In the genomic region with DNA sequence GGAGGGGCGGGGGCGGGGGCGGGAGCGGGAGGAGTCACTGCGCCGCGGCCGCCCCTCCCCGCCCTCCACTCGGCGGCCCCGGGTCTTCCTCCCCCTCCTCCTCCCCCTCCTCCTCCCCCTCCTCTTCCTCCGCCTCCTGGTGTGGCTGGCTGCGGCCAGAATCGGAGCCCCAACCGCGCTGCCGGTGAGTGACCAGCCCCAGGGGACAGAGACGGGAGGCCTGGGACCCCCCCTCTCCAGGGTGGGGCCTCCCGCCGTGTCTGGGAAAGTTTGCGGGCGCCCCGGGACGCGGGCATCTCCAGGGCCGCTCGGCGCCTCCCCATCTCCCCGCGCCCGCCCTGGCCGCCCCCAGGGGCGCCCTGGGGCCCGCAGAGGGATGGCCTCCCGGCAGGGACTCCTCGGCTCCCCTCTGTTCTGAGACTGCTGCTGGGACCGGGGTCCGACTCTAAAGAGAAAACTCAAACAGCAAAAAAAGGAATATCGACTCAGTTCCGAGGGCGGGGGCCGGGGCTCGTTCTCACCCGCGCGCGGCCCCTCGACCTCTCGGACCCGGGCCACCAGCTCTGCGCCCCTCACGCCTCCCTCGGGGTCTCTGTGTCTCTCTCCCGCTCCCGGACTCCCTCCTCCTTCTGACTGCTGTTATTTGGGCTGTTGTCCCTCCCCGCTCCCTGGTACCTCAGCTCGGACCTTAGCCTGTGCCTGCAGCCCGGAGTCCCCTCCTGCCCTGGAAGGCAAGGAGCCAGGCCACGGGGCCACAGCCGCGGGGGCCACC, we compare ENCODE assay signal across 8 cellular contexts.
A peak's percentile ranks its signal among the peaks of the same experiment; 100 is the strongest.
DNase-seq lines count a peak whose midpoint lies in the region.

A gene with protein sequence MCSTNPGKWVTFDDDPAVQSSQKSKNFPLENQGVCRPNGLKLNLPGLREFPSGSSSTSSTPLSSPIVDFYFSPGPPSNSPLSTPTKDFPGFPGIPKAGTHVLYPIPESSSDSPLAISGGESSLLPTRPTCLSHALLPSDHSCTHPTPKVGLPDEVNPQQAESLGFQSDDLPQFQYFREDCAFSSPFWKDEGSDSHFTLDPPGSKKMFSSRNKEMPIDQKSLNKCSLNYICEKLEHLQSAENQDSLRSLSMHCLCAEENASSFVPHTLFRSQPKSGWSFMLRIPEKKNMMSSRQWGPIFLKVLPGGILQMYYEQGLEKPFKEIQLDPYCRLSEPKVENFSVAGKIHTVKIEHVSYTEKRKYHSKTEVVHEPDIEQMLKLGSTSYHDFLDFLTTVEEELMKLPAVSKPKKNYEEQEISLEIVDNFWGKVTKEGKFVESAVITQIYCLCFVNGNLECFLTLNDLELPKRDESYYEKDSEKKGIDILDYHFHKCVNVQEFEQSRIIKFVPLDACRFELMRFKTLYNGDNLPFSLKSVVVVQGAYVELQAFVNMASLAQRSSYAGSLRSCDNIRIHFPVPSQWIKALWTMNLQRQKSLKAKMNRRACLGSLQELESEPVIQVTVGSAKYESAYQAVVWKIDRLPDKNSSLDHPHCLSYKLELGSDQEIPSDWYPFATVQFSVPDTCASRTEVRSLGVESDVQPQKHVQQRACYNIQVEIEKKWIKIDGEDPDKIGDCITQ (plus strand): TSS at position 122 of the 772 bp plus-strand sequence. CDS start 50,480 bp downstream, outside the sequence.

- no peaks in the 10 kb centered on the region for H3K27me3 ChIP-seq in endocrine pancreas (ENCODE audit: control insufficient read depth, insufficient read depth, low read length)

- DNase-seq in NCI-H2081 (lab: John Stamatoyannopoulos, UW) (peak; percentile 2 to 12), NCI-H2081 treated with DMSO at 0.1 percent for 48 hours (lab: John Stamatoyannopoulos, UW) (no peak), HK-2 (ENCODE audit: unreplicated experiment) (peak; percentile 39), midbrain (lab: John Stamatoyannopoulos, UW) (peak; percentile 18), substantia nigra (lab: John Stamatoyannopoulos, UW) (peak in 31 of 49 donors; percentile 5 to 72 (median 31)), NCI-H1417 treated with DMSO at 0.1 percent for 48 hours (lab: John Stamatoyannopoulos, UW) (no peak)
- DNase-seq in activated CD4-positive, alpha-beta T cell treated with anti-CD3 and anti-CD28 coated beads, Interleukin-2, amount 50 U/mL, for 1 hour, result peak; percentile 20

- no peaks in the 10 kb centered on the region for H3K4me1 ChIP-seq in endocrine pancreas (ENCODE audit: control insufficient read depth, insufficient read depth, low read length)

- H3K9me3 ChIP-seq in endocrine pancreas (ENCODE audit: control insufficient read depth, low read length), result no peaks in the 10 kb centered on the region

- H3K27ac ChIP-seq in substantia nigra (ENCODE audit: low read depth, low read length, poor library complexity, severe bottlenecking), result peak within 1 kb of the TSS; percentile 59

- H3K36me3 ChIP-seq in endocrine pancreas (ENCODE audit: control insufficient read depth, insufficient read depth, low read length), result no peaks in the 10 kb centered on the region

- H3K9ac ChIP-seq in endocrine pancreas (ENCODE audit: control insufficient read depth, insufficient read depth, low read length), result peak within 1 kb of the TSS; percentile 36

- H3K4me3 ChIP-seq in endocrine pancreas (ENCODE audit: control insufficient read depth, insufficient read depth, low read length), result peak within 1 kb of the TSS; percentile 57

Comparison
In these comparisons a context has a peak if more than half of its experiments do, and no peak if none do; other contexts are left out.
1. DNase-seq: peak in NCI-H2081 (2 of 2), HK-2 (single experiment), activated CD4-positive, alpha-beta T cell treated with anti-CD3 and anti-CD28 coated beads, Interleukin-2, amount 50 U/mL, for 1 hour (single experiment), midbrain (single experiment) and substantia nigra (31 of 49); none in NCI-H2081 treated with DMSO at 0.1 percent for 48 hours (single experiment) and NCI-H1417 treated with DMSO at 0.1 percent for 48 hours (single experiment).